ENCODE assay signal across 8 cellular contexts in the genomic region with DNA sequence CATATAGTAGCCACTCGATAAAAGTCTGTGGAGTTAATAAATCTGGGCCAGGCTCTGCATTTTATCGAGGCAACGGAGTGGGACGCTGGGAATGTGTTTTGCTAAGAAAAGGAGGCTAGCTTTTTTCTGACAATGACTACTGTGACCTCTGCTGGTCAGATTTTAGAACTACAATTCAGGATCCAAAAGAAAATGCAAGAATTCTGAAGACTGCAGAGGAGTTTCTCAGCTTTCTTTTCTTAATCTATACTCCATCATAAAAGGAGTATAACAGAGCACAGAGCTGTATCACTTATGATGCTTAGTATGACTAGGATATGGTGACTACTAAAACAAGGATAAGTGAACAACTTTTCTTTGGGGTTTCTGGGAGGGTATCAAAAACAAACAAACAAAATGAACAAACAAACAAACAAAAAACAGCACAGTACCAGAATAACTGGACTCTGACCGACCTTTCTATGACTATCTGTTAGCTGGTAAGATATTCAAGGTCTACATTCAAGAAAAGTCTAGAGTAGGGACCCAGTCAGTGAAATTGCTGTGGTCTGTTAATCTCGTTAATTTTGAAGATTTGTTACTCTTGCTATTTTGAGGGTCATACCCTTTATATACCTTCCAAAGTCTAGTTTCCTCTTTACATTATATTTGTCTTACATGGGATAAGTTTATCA.
DNase-seq lines count a peak whose midpoint lies in the region; ATAC-seq, FAIRE-seq and TF ChIP-seq lines count a peak whose summit lies in the region.

No MANE protein-coding gene starts in this region.

- DNase-seq in AG08395 (ENCODE audit: low spot score) (peak; percentile 55), NCI-H1105 (lab: John Stamatoyannopoulos, UW) (peak; percentile 52), globus pallidus (ENCODE audit: low spot score) (peak; percentile 47), putamen (ENCODE audit: low spot score) (peak; percentile 46), OCI-M2 (lab: John Stamatoyannopoulos, UW; ENCODE audit: unreplicated experiment) (no peak)

- no peak for ATAC-seq in HG03196 (IDR thresholded peaks at IDR 0.05; ENCODE audit: unreplicated experiment)

- TF ChIP-seq CTCF in GM12872 (IDR thresholded peaks at IDR 0.05; ENCODE audit: insufficient read depth, low read depth, low read length) = peak; percentile 66

- peak; percentile 94 for FAIRE-seq in TTC549 (lab: Jason Lieb, UNC)
